Comparison of ENCODE assay signal across 26 cellular contexts in the genomic region with DNA sequence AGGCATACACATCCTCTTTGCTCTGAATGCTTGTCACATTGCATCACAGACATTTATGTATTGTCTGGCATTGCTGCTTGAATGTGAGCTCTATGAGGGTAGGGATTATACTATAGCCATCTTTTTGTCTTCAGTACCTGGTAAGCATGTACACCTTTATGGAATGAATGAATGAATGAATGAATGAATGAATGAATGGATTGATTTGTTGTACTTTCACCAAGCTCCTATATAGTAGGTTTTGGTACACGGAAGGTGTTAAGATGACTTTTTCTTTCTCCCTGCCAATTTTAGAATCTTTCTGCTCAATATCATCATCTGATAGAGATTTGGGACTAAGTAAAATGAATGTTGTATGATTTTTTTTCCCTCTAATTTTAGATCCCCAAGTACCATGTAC. TPM values are rescaled to one million over a fixed set of nuclear protein-coding genes. Genes with fewer than 3 reads are reported as not detected.
DNase-seq lines count a peak whose midpoint lies in the region; ATAC-seq, FAIRE-seq and TF ChIP-seq lines count a peak whose summit lies in the region.
"Had no signal": no experiment of that assay in that cellular context is flagged by ENCODE, and none has a peak within 500 bp of the region (broad histone marks: within the 10 kb centered on the region; RNA-seq: fewer than 3 reads in every experiment).

No MANE protein-coding gene starts in this region.

- H3K27me3 Mint-ChIP-seq in nephron progenitor cell (ENCODE audit: low read depth, poor library complexity), result no peaks in the 10 kb centered on the region

- H3K4me3 ChIP-seq in left ventricle myocardium inferior (no peak overlapping the region), heart right ventricle (no peak overlapping the region), GM12878 (no peak overlapping the region)
- H3K4me3 ChIP-seq: A549; BLaER1 treated with 17β-estradiol and CSF1 and Interleukin-3, amounts not matched to agents 10 nM and 100 nM; HAP-1 had no signal

- H3K79me2 ChIP-seq in GM12878 (ENCODE audit: control insufficient read depth, insufficient read depth, low read length), result no peaks in the 10 kb centered on the region

- H3K27ac ChIP-seq in left ventricle myocardium inferior (replicated peaks), result peak overlapping the region; percentile 69
- H3K27ac ChIP-seq in heart right ventricle, result peak overlapping the region in 3 of 10 donors; percentile 44 to 54 (median 52)
- no peak overlapping the region for H3K27ac ChIP-seq in GM12878 (ENCODE audit: control insufficient read depth, insufficient read depth)
- H3K27ac ChIP-seq: A549; BLaER1 treated with 17β-estradiol and CSF1 and Interleukin-3, amounts not matched to agents 10 nM and 100 nM had no signal

- H3K27me3 ChIP-seq in left ventricle myocardium inferior (ENCODE audit: low read depth), result no peaks in the 10 kb centered on the region
- peaks cover 0 to 7% (median 0%) of the 10 kb centered on the region in 7 donors for H3K27me3 ChIP-seq in heart right ventricle
- no peaks in the 10 kb centered on the region; a peak in 1 of 4 replicates for H3K27me3 ChIP-seq in GM12878 (replicated peaks in 1 of 2; ENCODE audit: control insufficient read depth in 2 of 2, insufficient read depth in 2 of 2, low read length in 1 of 2)
- H3K27me3 ChIP-seq: BE2C had no signal

- no peak for DNase-seq in left ventricle myocardium inferior
- DNase-seq in heart right ventricle, result no peak
- no peak for DNase-seq in GM12878 (ENCODE audit: low read depth, low spot score)
- DNase-seq in nephron progenitor cell, result no peak
- DNase-seq in DMS53 (lab: John Stamatoyannopoulos, UW), result no peak
- DNase-seq: 8988T; ACHN; AML-193; BE2C; CD4-positive, alpha-beta T cell; CD8-positive, alpha-beta memory T cell; DMS 273 treated with DMSO at 0.1 percent for 48 hours; DMS79 treated with DMSO at 0.1 percent for 48 hours; GF-D8; GOT3; HFFc6 had no signal

- no peak overlapping the region for H3K4me3 Mint-ChIP-seq in nephron progenitor cell
- H3K4me3 Mint-ChIP-seq: CD14-positive monocyte; CD4-positive, alpha-beta T cell; CD8-positive, alpha-beta memory T cell; HFFc6 had no signal

- in situ Hi-C loops in GM12878 (cut with MboI), result no loop called here

- no peak for ATAC-seq in heart right ventricle
- no peak for ATAC-seq in GM12878
- no peak for ATAC-seq in HG02981 (IDR thresholded peaks at IDR 0.05; ENCODE audit: unreplicated experiment)
- ATAC-seq in GM21360 (IDR thresholded peaks at IDR 0.05; ENCODE audit: unreplicated experiment), result no peak
- ATAC-seq: A549 had no signal

- CTCF ChIA-PET in GM12878 (lab: Yijun Ruan, JAX), result no interaction called here

- H3K4me2 ChIP-seq in GM12878 (ENCODE audit: control insufficient read depth, insufficient read depth), result no peak overlapping the region
- H3K4me2 ChIP-seq: A549; BLaER1 treated with 17β-estradiol and CSF1 and Interleukin-3, amounts not matched to agents 10 nM and 100 nM had no signal

- 66 to 69% methylated on average over 1 of the region's 1 CpG for WGBS in heart right ventricle, 2 donors
- WGBS in GM12878 (ENCODE audit: insufficient coverage, insufficient replicate concordance, low lambda C conversion rate, missing lambda C conversion rate), result 100% methylated on average over 1 of the region's 1 CpG

- SMC1A ChIA-PET in GM12878 (lab: Charles Lee; ENCODE audit: uncharacterized antibody, unreplicated experiment), result no interaction called here

- no peak for TF ChIP-seq RAD21 in GM12878 (IDR thresholded peaks at IDR 0.05; ENCODE audit: insufficient read depth, low read depth, low read length)

- H3K36me3 Mint-ChIP-seq in nephron progenitor cell (ENCODE audit: low read depth), result peaks cover 27% of the 10 kb centered on the region
- H3K36me3 Mint-ChIP-seq: CD14-positive monocyte; CD8-positive, alpha-beta memory T cell had no signal

- TF ChIP-seq EP300 in GM12878 (IDR thresholded peaks at IDR 0.05; ENCODE audit: borderline replicate concordance in 1 of 2, control insufficient read depth in 1 of 2, low read depth in 2 of 2, low read length in 2 of 2), result no peak

- no peak for FAIRE-seq in GM12878 (lab: Jason Lieb, UNC)
- FAIRE-seq: A549, D721Med, GM12892, GM19239, H54 had no signal

- no peak for TF ChIP-seq POLR2A in GM12878 (IDR thresholded peaks at IDR 0.05; ENCODE audit: low read depth, low read length)

- H3K36me3 ChIP-seq in left ventricle myocardium inferior (peaks cover 6% of the 10 kb centered on the region), heart right ventricle (peaks cover 0 to 9% (median 0%) of the 10 kb centered on the region in 9 donors), GM12878 (ENCODE audit: control insufficient read depth in 2 of 2, insufficient read depth in 2 of 2, low read length in 1 of 2) (no peaks in the 10 kb centered on the region)
- H3K36me3 ChIP-seq: BE2C; BLaER1 treated with 17β-estradiol and CSF1 and Interleukin-3, amounts not matched to agents 10 nM and 100 nM; HAP-1 had no signal

- BruUV-seq in GM12878 (replicated peaks; lab: Mats Ljungman, UMichigan), result no TSS peak

- no peak overlapping the region for H2AFZ ChIP-seq in GM12878 (ENCODE audit: control insufficient read depth, low read depth, low read length)

- H4K20me1 ChIP-seq in GM12878 (ENCODE audit: control insufficient read depth, insufficient read depth), result no peaks in the 10 kb centered on the region
- H4K20me1 ChIP-seq: BLaER1 treated with 17β-estradiol and CSF1 and Interleukin-3, amounts not matched to agents 10 nM and 100 nM had no signal

- H3K9ac ChIP-seq in GM12878 (ENCODE audit: control insufficient read depth, insufficient read depth, low read length), result no peak overlapping the region
- H3K9ac ChIP-seq: BLaER1 treated with 17β-estradiol and CSF1 and Interleukin-3, amounts not matched to agents 10 nM and 100 nM had no signal

- POLR2A ChIA-PET in GM12878 (lab: Charles Lee), result no interaction called here

- RAD21 ChIA-PET in GM12878 (lab: Charles Lee; ENCODE audit: unreplicated experiment), result no interaction called here

- H3K27ac Mint-ChIP-seq in nephron progenitor cell, result peak overlapping the region; percentile 92
- H3K27ac Mint-ChIP-seq: CD14-positive monocyte; CD4-positive, alpha-beta T cell; CD8-positive, alpha-beta memory T cell; HFFc6 had no signal

- intact Hi-C loops in left ventricle myocardium inferior (cut with micrococcal nuclease), result no loop called here
- intact Hi-C loops in heart right ventricle (cut with DNase I), result loop anchor here in 3 of 10 donors (5.0 to 10.0 kb wide), 2 partner anchors 55 to 57 kb away; no protein-coding TSS in a partner anchor
- intact Hi-C loops in GM12878 (cut with micrococcal nuclease; ENCODE audit: unreplicated experiment), result no loop called here

- no peaks in the 10 kb centered on the region for H3K9me3 Mint-ChIP-seq in nephron progenitor cell
- H3K9me3 Mint-ChIP-seq: CD4-positive, alpha-beta T cell; CD8-positive, alpha-beta memory T cell; HFFc6 had no signal

- H3K4me1 ChIP-seq in left ventricle myocardium inferior, result peaks cover 53% of the 10 kb centered on the region
- H3K4me1 ChIP-seq in heart right ventricle, result peaks cover 0 to 31% (median 16%) of the 10 kb centered on the region in 9 donors
- no peaks in the 10 kb centered on the region for H3K4me1 ChIP-seq in GM12878 (ENCODE audit: control insufficient read depth, insufficient read depth, low read length)
- H3K4me1 ChIP-seq: A549, BE2C, HAP-1 had no signal

- TF ChIP-seq CTCF in left ventricle myocardium inferior (IDR thresholded peaks at IDR 0.05; ENCODE audit: borderline replicate concordance) (no peak), heart right ventricle (IDR thresholded peaks at IDR 0.05) (no peak), GM12878 (IDR thresholded peaks at IDR 0.05 in 2 of 3, conservative IDR thresholded peaks at IDR 0.05 in 1 of 3; ENCODE audit: control insufficient read depth in 2 of 3, extremely low read depth in 1 of 3, insufficient read depth in 1 of 3, low read depth in 3 of 3, low read length in 3 of 3) (no peak), nephron progenitor cell (IDR thresholded peaks at IDR 0.05) (no peak)

- H3K9me3 ChIP-seq in left ventricle myocardium inferior (replicated peaks), result no peaks in the 10 kb centered on the region
- peaks cover 0 to under 1% (median 0%) of the 10 kb centered on the region in 11 donors for H3K9me3 ChIP-seq in heart right ventricle
- H3K9me3 ChIP-seq in GM12878 (replicated peaks; ENCODE audit: control insufficient read depth, insufficient read depth, low read length), result no peaks in the 10 kb centered on the region
- H3K9me3 ChIP-seq: A549; BE2C; BLaER1 treated with 17β-estradiol and CSF1 and Interleukin-3, amounts not matched to agents 10 nM and 100 nM; HAP-1 had no signal

- H3K4me1 Mint-ChIP-seq in nephron progenitor cell, result no peaks in the 10 kb centered on the region
- H3K4me1 Mint-ChIP-seq: CD14-positive monocyte; CD8-positive, alpha-beta memory T cell had no signal

RNA-seq across cellular contexts. Expression of gene LTBP1, which starts 13.5 kb away (rescaled TPM):
- total RNA-seq in left ventricle myocardium inferior (88.9 TPM), heart right ventricle (100 to 1,000 TPM in 3 of 10 donors, 10 to 100 TPM in 7; 72.4 to 164 (median 90.3) TPM), GM12878 (2014; rRNA removed) (under 0.01 and 0.11 TPM in 2 replicates), GM12878 (2014; rRNA removed; fragmentation: Illumina TruSeq; extraction: Trizol) (0.13 TPM in 1 of 2 replicates, not detected in the other), GM12878 (2021) (0.15 and 0.32 TPM in 2 replicates)
- polyA plus RNA-seq in heart right ventricle (10 to 100 TPM; 22.4 to 34.6 TPM), GM12878 (2011; rRNA removed) (0.01 TPM in 1 of 2 replicates, not detected in the other), GM12878 (2014; fragmentation: Illumina TruSeq; extraction: Trizol) (0.07 and 0.13 TPM in 2 replicates), GM12878 (2014; fragmentation: Nextera tagmentation; extraction: Ambion mirVana) (not detected), GM12878 (2014; rRNA removed) (0.04 and 0.20 TPM in 2 replicates), GM12878 (2016; fragmentation: Nextera tagmentation; extraction: Ambion mirVana) (under 1 TPM; 0.19 to 0.28 TPM)
- 0.71 and 0.79 TPM in 2 replicates for total RNA-seq in GM12878 (2013; cell fraction: nucleolus; rRNA removed)
- 0.33 TPM for polyA plus RNA-seq in GM12878 (2011; ENCODE audit: low read depth)
- 0.07 and 0.13 TPM in 2 replicates for polyA plus RNA-seq in GM12878 (2011; cell fraction: cytosol; rRNA removed)
- polyA plus RNA-seq in GM12878 (2011; cell fraction: nucleus; rRNA removed), result 0.01 and 0.09 TPM in 2 replicates
- polyA plus RNA-seq in GM12878 (2012), result 0.25 and 0.42 TPM in 2 replicates
- 0.05 and 0.66 TPM in 2 replicates for polyA minus RNA-seq in GM12878 (2011; rRNA and poly(A)+ RNA removed)
- not detected in 2 replicates for polyA minus RNA-seq in GM12878 (2011; cell fraction: cytosol; rRNA and poly(A)+ RNA removed)
- 0.10 and 0.36 TPM in 2 replicates for polyA minus RNA-seq in GM12878 (2011; cell fraction: nucleus; rRNA and poly(A)+ RNA removed)
- total RNA-seq: CD8-positive, alpha-beta memory T cell had no signal
- polyA plus RNA-seq: CD8-positive, alpha-beta memory T cell had no signal

Comparison
In these comparisons a context has a peak if more than half of its experiments do, and no peak if none do; other contexts are left out.
1. RNA of gene LTBP1, which starts 13.5 kb away (total RNA-seq): 72.4 to 164 TPM in heart right ventricle and 88.9 TPM in left ventricle myocardium inferior (single experiment); under 0.01 to 0.79 TPM in GM12878; every median in the first group is over 10 times any median in the second.